Comparison of ENCODE assay signal across 22 cellular contexts in genomic region chr4:181991374-181991773, GRCh38.
DNase-seq lines count a peak whose midpoint lies in the region; ATAC-seq, FAIRE-seq and TF ChIP-seq lines count a peak whose summit lies in the region.
"Had no signal": no experiment of that assay in that cellular context is flagged by ENCODE, and none has a peak within 500 bp of the region (broad histone marks: within the 10 kb centered on the region; RNA-seq: fewer than 3 reads in every experiment).

No MANE protein-coding gene starts in this region.

- no peak overlapping the region for H4K5ac ChIP-seq in H1 (ENCODE audit: insufficient read length, low read depth, low read length)

- no peak overlapping the region for H3K18ac ChIP-seq in H1 (ENCODE audit: extremely low read depth, low read length)

- no peak overlapping the region for H3K9ac ChIP-seq in H1 (replicated peaks in 1 of 4; ENCODE audit: extremely low read depth in 1 of 4, low read depth in 3 of 4, low read length in 3 of 4)
- H3K9ac ChIP-seq: BLaER1 had no signal

- H2BK5ac ChIP-seq in H1 (ENCODE audit: low read depth, low read length): no peak overlapping the region

- H3K9me3 Mint-ChIP-seq in GM23338: no peaks in the 10 kb centered on the region; the same call in 2 of the 3 replicates
- H3K9me3 Mint-ChIP-seq: H9, HFFc6 had no signal

- no peak overlapping the region for H4K91ac ChIP-seq in H1 (replicated peaks; ENCODE audit: insufficient read length, low read length)

- H3F3A ChIP-seq in GM23338 (replicated peaks; ENCODE audit: low read depth): no peaks in the 10 kb centered on the region

- TF ChIP-seq EP300 in H1 (IDR thresholded peaks at IDR 0.05; ENCODE audit: borderline replicate concordance in 1 of 2, low read depth in 2 of 2, low read length in 2 of 2): no peak

- no peak for FAIRE-seq in H1 (lab: Jason Lieb, UNC)
- FAIRE-seq: A204.1, G401.6, GM12892 had no signal

- no peak overlapping the region for H4K8ac ChIP-seq in H1 (ENCODE audit: extremely low read depth, insufficient read depth, low read length)

- TF ChIP-seq POLR2A in H1 (IDR thresholded peaks at IDR 0.05; ENCODE audit: control extremely low read depth in 1 of 2, low read depth in 2 of 2, low read length in 2 of 2) (no peak), vagina (IDR thresholded peaks at IDR 0.05) (no peak)

- H3K27me3 ChIP-seq in GM23338 (ENCODE audit: insufficient read depth) (no peaks in the 10 kb centered on the region), H1 (replicated peaks in 1 of 4; ENCODE audit: control insufficient read depth in 3 of 4, extremely low read depth in 1 of 4, insufficient read depth in 3 of 4, low read length in 3 of 4) (no peaks in the 10 kb centered on the region; a peak in 1 of 7 replicates), vagina (no peaks in the 10 kb centered on the region)
- H3K27me3 ChIP-seq: BLaER1 had no signal

- POLR2A ChIA-PET in H1 (lab: Charles Lee; ENCODE audit: partially characterized antibody): no interaction called here

- H3K27ac ChIP-seq in GM23338 (ENCODE audit: low read depth) (no peak overlapping the region), H1 (ENCODE audit: low read depth, low read length) (no peak overlapping the region), vagina (no peak overlapping the region)
- H3K27ac ChIP-seq: 22Rv1, BLaER1, C4-2B had no signal

- no peak overlapping the region for H3K4ac ChIP-seq in H1 (replicated peaks; ENCODE audit: insufficient read length, low read depth, low read length)

- H3K56ac ChIP-seq in H1 (replicated peaks; ENCODE audit: insufficient read length, low read depth, low read length): no peak overlapping the region

- H4K20me1 ChIP-seq in GM23338 (replicated peaks; ENCODE audit: insufficient read depth) (no peaks in the 10 kb centered on the region), H1 (replicated peaks in 1 of 2; ENCODE audit: control insufficient read depth in 1 of 2, insufficient read depth in 2 of 2, low read length in 2 of 2) (no peaks in the 10 kb centered on the region)
- H4K20me1 ChIP-seq: BLaER1 had no signal

- no peaks in the 10 kb centered on the region for H3K79me1 ChIP-seq in H1 (ENCODE audit: low read depth, low read length)

- no peak for ATAC-seq in GM23338
- ATAC-seq: CD8-positive, alpha-beta T cell; HCT116 had no signal

- no peak overlapping the region for H2BK20ac ChIP-seq in H1 (ENCODE audit: low read length)

- H2AFZ ChIP-seq in GM23338: peak overlapping the region; percentile 54; the same call in 1 of the 2 replicates
- peak overlapping the region; percentile 19; the same call in 1 of the 2 replicates for H2AFZ ChIP-seq in H1 (ENCODE audit: low read length)

- no peaks in the 10 kb centered on the region for H3K23me2 ChIP-seq in H1 (ENCODE audit: low read depth, low read length)

- intact Hi-C loops in vagina (cut with DNase I): no loop called here

- H3K4me3 Mint-ChIP-seq in GM23338: no peak overlapping the region
- H3K4me3 Mint-ChIP-seq: B cell; CD4-positive, CD25-positive, alpha-beta regulatory T cell; CD8-positive, alpha-beta T cell; H9; HFFc6 had no signal

- H3K23ac ChIP-seq in H1 (ENCODE audit: insufficient read length): no peak overlapping the region

- no peaks in the 10 kb centered on the region for H3K4me1 ChIP-seq in GM23338 (ENCODE audit: insufficient read depth)
- no peaks in the 10 kb centered on the region for H3K4me1 ChIP-seq in H1 (replicated peaks in 1 of 4; ENCODE audit: control insufficient read depth in 3 of 4, insufficient read depth in 4 of 4, low read length in 3 of 4)
- H3K4me1 ChIP-seq in vagina: no peaks in the 10 kb centered on the region
- H3K4me1 ChIP-seq: BLaER1, Caco-2 had no signal

- no peaks in the 10 kb centered on the region for H3K36me3 Mint-ChIP-seq in GM23338 (ENCODE audit: low read depth)
- H3K36me3 Mint-ChIP-seq: CD4-positive, CD25-positive, alpha-beta regulatory T cell; CD8-positive, alpha-beta T cell had no signal

- no peak overlapping the region for H2AK5ac ChIP-seq in H1 (ENCODE audit: low read depth, low read length)

- H3K27me3 Mint-ChIP-seq in GM23338 (ENCODE audit: insufficient read depth, low read depth, poor library complexity): no peaks in the 10 kb centered on the region
- H3K27me3 Mint-ChIP-seq: B cell; CD4-positive, CD25-positive, alpha-beta regulatory T cell had no signal

- peaks cover 12% of the 10 kb centered on the region for H3K4me1 Mint-ChIP-seq in GM23338
- H3K4me1 Mint-ChIP-seq: B cell; CD4-positive, CD25-positive, alpha-beta regulatory T cell had no signal

- CTCF ChIA-PET in H1 (lab: Charles Lee; ENCODE audit: partially characterized antibody): no interaction called here

- DNase-seq in GM23338 (ENCODE audit: low spot score): no peak
- DNase-seq in H1 (ENCODE audit: low read depth in 1 of 2, low spot score in 2 of 2): no peak
- peak; percentile 38 for DNase-seq in left kidney (ENCODE audit: low read depth, low spot score)
- DNase-seq in retina: peak; percentile 71
- DNase-seq in vagina (ENCODE audit: extremely low spot score in 2 of 2): no peak
- no peak for DNase-seq in NCI-H69 (lab: John Stamatoyannopoulos, UW)
- no peak for DNase-seq in activated effector memory CD4-positive, alpha-beta T cell treated with Interleukin-2 at 50 U/mL for 16 hours
- DNase-seq: Caco-2; CD4-positive, CD25-positive, alpha-beta regulatory T cell; CD8-positive, alpha-beta T cell; DMS153; DND-41; H9; HFFc6 had no signal

- peak overlapping the region; percentile 23; the same call in 1 of the 2 replicates for H3K27ac Mint-ChIP-seq in GM23338
- H3K27ac Mint-ChIP-seq: B cell; CD8-positive, alpha-beta T cell; H9; HFFc6 had no signal

- H3K79me2 ChIP-seq in GM23338 (replicated peaks; ENCODE audit: insufficient read depth) (no peaks in the 10 kb centered on the region), H1 (ENCODE audit: control insufficient read depth in 1 of 2, insufficient read depth in 2 of 2, low read length in 2 of 2) (no peaks in the 10 kb centered on the region)

- H3K4me3 ChIP-seq in GM23338: no peak overlapping the region
- no peak overlapping the region for H3K4me3 ChIP-seq in H1 (ENCODE audit: extremely low read depth in 1 of 4, insufficient read depth in 2 of 4, low read depth in 3 of 4, low read length in 4 of 4)
- H3K4me3 ChIP-seq in vagina: no peak overlapping the region
- H3K4me3 ChIP-seq: BLaER1 had no signal

- no peak overlapping the region for H2BK120ac ChIP-seq in H1 (replicated peaks; ENCODE audit: low read depth, low read length)

- H3K36me3 ChIP-seq in GM23338 (ENCODE audit: insufficient read depth) (no peaks in the 10 kb centered on the region), H1 (ENCODE audit: control insufficient read depth in 2 of 4, insufficient read depth in 4 of 4, low read length in 3 of 4) (no peaks in the 10 kb centered on the region), vagina (no peaks in the 10 kb centered on the region)
- H3K36me3 ChIP-seq: BLaER1 had no signal

- WGBS in H1 (ENCODE audit: extremely low coverage in 1 of 2, insufficient coverage in 1 of 2, insufficient read length in 1 of 2, insufficient replicate concordance in 2 of 2, low coverage in 1 of 2, low lambda C conversion rate in 2 of 2, missing lambda C conversion rate in 1 of 2), 2 experiments: 81% methylated on average over 5 of the region's 5 CpGs; no CpG with 5 or more reads in 1 of the 2 experiments

- H2BK15ac ChIP-seq in H1 (ENCODE audit: low read length): no peak overlapping the region

- no peak overlapping the region for H3K4me2 ChIP-seq in GM23338
- H3K4me2 ChIP-seq in H1 (ENCODE audit: insufficient read depth in 1 of 2, low read depth in 2 of 2, low read length in 2 of 2): no peak overlapping the region
- H3K4me2 ChIP-seq: BLaER1 had no signal

- no peak for TF ChIP-seq RAD21 in H1 (IDR thresholded peaks at IDR 0.05 in 1 of 2, conservative IDR thresholded peaks at IDR 0.05 in 1 of 2; ENCODE audit: low read depth in 2 of 2, low read length in 2 of 2)

- no peaks in the 10 kb centered on the region for H3K9me2 ChIP-seq in GM23338 (ENCODE audit: insufficient read depth)

- H3K14ac ChIP-seq in H1 (ENCODE audit: insufficient read length): no peak overlapping the region

- H2BK12ac ChIP-seq in H1 (ENCODE audit: low read depth, low read length): no peak overlapping the region

- H3K9me3 ChIP-seq in H1 (ENCODE audit: insufficient read depth in 2 of 2, low read depth in 1 of 2, low read length in 1 of 2): no peaks in the 10 kb centered on the region
- H3K9me3 ChIP-seq in vagina: no peaks in the 10 kb centered on the region
- H3K9me3 ChIP-seq: BLaER1, Caco-2 had no signal

- TF ChIP-seq CTCF in GM23338 (conservative IDR thresholded peaks at IDR 0.05; ENCODE audit: low read depth in 2 of 2) (no peak), H1 (IDR thresholded peaks at IDR 0.05; ENCODE audit: control extremely low read depth in 1 of 3, insufficient read depth in 1 of 3, low read depth in 1 of 3, low read length in 3 of 3) (no peak), vagina (IDR thresholded peaks at IDR 0.05) (no peak)

TF ChIP-seq in H1, 55 proteins besides CTCF, POLR2A, EP300 and RAD21 (continues in another document):
- TF ChIP-seq CTBP2 (IDR thresholded peaks at IDR 0.05; ENCODE audit: borderline replicate concordance, insufficient read depth, insufficient read length, low read length) (no peak), TCF12 (IDR thresholded peaks at IDR 0.05; ENCODE audit: low read depth, low read length) (no peak), SAP30 (IDR thresholded peaks at IDR 0.05; ENCODE audit: insufficient read depth, insufficient replicate concordance, low read length) (no peak), MAFK (IDR thresholded peaks at IDR 0.05; ENCODE audit: low read depth, low read length) (no peak), ATF3 (IDR thresholded peaks at IDR 0.05; ENCODE audit: insufficient read depth, low read depth, low read length) (no peak), HDAC2 (IDR thresholded peaks at IDR 0.05; ENCODE audit: borderline replicate concordance in 1 of 2, low read depth in 2 of 2, low read length in 2 of 2) (no peak), RBBP5 (IDR thresholded peaks at IDR 0.05; ENCODE audit: borderline replicate concordance, low read depth, low read length) (no peak), POLR2AphosphoS5 (IDR thresholded peaks at IDR 0.05; ENCODE audit: low read depth, low read length) (no peak), POU5F1 (IDR thresholded peaks at IDR 0.05; ENCODE audit: low read depth, low read length) (no peak), TEAD4 (IDR thresholded peaks at IDR 0.05; ENCODE audit: low read depth, low read length) (no peak), HDAC6 (IDR thresholded peaks at IDR 0.05; ENCODE audit: low read depth, low read length) (no peak), TBP (IDR thresholded peaks at IDR 0.05; ENCODE audit: low read depth, low read length) (no peak), CHD2 (IDR thresholded peaks at IDR 0.05; ENCODE audit: low read length) (no peak), SP2 (IDR thresholded peaks at IDR 0.05; ENCODE audit: low read length) (no peak), KDM4A (IDR thresholded peaks at IDR 0.05; ENCODE audit: low read depth, low read length, severe bottlenecking) (no peak), RXRA (IDR thresholded peaks at IDR 0.05; ENCODE audit: insufficient read depth, low read depth, low read length) (no peak)

Comparison
In these comparisons a context has a peak if more than half of its experiments do, and no peak if none do; other contexts are left out.
1. DNase-seq: peak in left kidney (single experiment) and retina (single experiment); none in GM23338 (single experiment), H1 (0 of 2), vagina (0 of 2), NCI-H69 (single experiment) and activated effector memory CD4-positive, alpha-beta T cell treated with Interleukin-2 at 50 U/mL for 16 hours (single experiment).